Comparison of ENCODE assay signal across 9 cellular contexts in genomic region chr15:78807359-78807758, GRCh38.
"Had no signal": no experiment of that assay in that cellular context is flagged by ENCODE, and none has a peak within 500 bp of the region (broad histone marks: within the 10 kb centered on the region; RNA-seq: fewer than 3 reads in every experiment).

No MANE protein-coding gene starts in this region.

- H3K4me2 ChIP-seq: GM23338, KMS-11 had no signal

- H3K9ac ChIP-seq: KMS-11 had no signal

- FAIRE-seq: H1, H54 had no signal

- H2AFZ ChIP-seq: GM23338 had no signal

- H3K4me3 ChIP-seq: GM23338 had no signal

- DNase-seq: H9, HCEC 1CT, IMR-90, KBM-7 had no signal

- ATAC-seq: GM23338 had no signal

- H3K27ac ChIP-seq: HL-60, KMS-11 had no signal
